18 cellular contexts compared by ENCODE assay signal in the genomic region with DNA sequence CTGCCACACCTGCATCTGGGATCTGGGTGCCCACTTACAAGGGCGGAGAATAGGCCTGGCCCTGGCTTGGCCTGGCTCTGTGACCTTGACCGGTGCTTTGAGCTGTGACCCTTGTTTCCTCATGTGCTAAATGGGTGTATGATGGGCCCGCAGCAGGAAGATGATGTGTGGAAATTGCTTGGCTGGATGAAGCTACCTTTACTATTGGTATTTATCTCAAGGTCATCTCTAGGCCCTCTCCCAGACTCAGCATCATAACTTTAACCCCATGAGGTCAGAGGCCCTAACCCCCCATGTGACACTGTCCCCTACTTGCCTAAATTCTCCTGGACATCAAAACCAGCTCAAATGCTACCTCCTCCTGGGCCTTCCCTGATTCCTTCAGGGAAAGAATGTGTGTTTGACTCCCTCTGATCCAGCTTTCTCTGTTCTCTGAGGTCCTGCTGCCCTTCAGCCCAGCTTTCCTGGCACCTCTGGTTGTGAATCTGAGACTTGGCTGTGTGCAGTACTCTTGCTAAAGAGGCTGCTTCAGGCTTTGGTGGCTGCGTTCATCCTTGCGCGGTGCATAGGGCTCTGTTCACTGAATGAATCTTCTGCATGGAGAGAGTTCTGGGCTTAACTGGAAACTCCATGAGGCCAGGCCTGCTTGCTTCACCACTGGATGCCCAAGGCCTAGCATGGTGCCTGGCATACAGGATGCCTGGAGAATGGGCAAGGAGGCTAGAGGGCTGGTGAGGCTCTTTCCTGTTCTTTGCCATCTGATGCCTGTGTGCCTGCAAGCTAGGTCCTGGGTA. TPM values are rescaled to one million over a fixed set of nuclear protein-coding genes. Genes with fewer than 3 reads are reported as not detected.
DNase-seq lines count a peak whose midpoint lies in the region; ATAC-seq and TF ChIP-seq lines count a peak whose summit lies in the region.
"Had no signal": no experiment of that assay in that cellular context is flagged by ENCODE, and none has a peak within 500 bp of the region (broad histone marks: within the 10 kb centered on the region; RNA-seq: fewer than 3 reads in every experiment).

No MANE protein-coding gene starts in this region.

- POLR2A ChIA-PET in activated CD4-positive, alpha-beta memory T cell treated with anti-CD3 and anti-CD28 coated beads, Interleukin-2, amount 10 ng/mL, durations not matched to agents 7 days and 5 days (lab: Charles Lee) = interaction anchor here (1.2 to 3.2 kb wide), 5 partner anchors 25 to 198 kb away, joined by 4 to 17 read pairs (median 10); a partner anchor contains a TSS
- POLR2A ChIA-PET in naive thymus-derived CD4-positive, alpha-beta T cell (lab: Charles Lee) = no interaction called here

- no peak overlapping the region for H2AFZ ChIP-seq in GM23248

- H3K9me2 ChIP-seq in GM23248 (ENCODE audit: insufficient read depth) = no peaks in the 10 kb centered on the region

- H3K27me3 ChIP-seq in BLaER1 (no peaks in the 10 kb centered on the region), GM23248 (replicated peaks; ENCODE audit: insufficient read depth) (no peaks in the 10 kb centered on the region)
- no peaks in the 10 kb centered on the region for H3K27me3 ChIP-seq in naive thymus-derived CD4-positive, alpha-beta T cell (ENCODE audit: control insufficient read depth in 2 of 2, insufficient read depth in 2 of 2, low read length in 2 of 2)
- H3K27me3 ChIP-seq: ascending aorta, pancreas, testis had no signal

- no peak for ATAC-seq in naive thymus-derived CD4-positive, alpha-beta T cell
- ATAC-seq in HG03432 (IDR thresholded peaks at IDR 0.05; ENCODE audit: unreplicated experiment) (no peak), HG03469 (IDR thresholded peaks at IDR 0.05; ENCODE audit: unreplicated experiment) (no peak), HG03139 (IDR thresholded peaks at IDR 0.05; ENCODE audit: unreplicated experiment) (no peak)

- H4K20me1 ChIP-seq in BLaER1 (no peaks in the 10 kb centered on the region), GM23248 (ENCODE audit: insufficient read depth) (no peaks in the 10 kb centered on the region)

- no peaks in the 10 kb centered on the region for H3F3A ChIP-seq in GM23248 (ENCODE audit: insufficient read depth)

- no peak overlapping the region for H3K27ac ChIP-seq in BLaER1
- H3K27ac ChIP-seq in naive thymus-derived CD4-positive, alpha-beta T cell (ENCODE audit: low read depth, low read length) = no peak overlapping the region
- no peak overlapping the region for H3K27ac ChIP-seq in GM23248
- H3K27ac ChIP-seq: ascending aorta, pancreas, testis had no signal

- H3K4me1 ChIP-seq in BLaER1 (peaks cover 10% of the 10 kb centered on the region), GM23248 (ENCODE audit: insufficient read depth) (peaks cover 2% of the 10 kb centered on the region)
- H3K4me1 ChIP-seq in naive thymus-derived CD4-positive, alpha-beta T cell (ENCODE audit: control insufficient read depth in 2 of 2, insufficient read depth in 2 of 2, low read length in 2 of 2) = peaks cover 11 to 21% of the 10 kb centered on the region in 2 donors
- H3K4me1 ChIP-seq: pancreas had no signal

- peaks cover 0 to 6% of the 10 kb centered on the region in 2 donors for H3K36me3 Mint-ChIP-seq in CD14-positive monocyte
- peaks cover 6% of the 10 kb centered on the region for H3K36me3 Mint-ChIP-seq in activated CD4-positive, alpha-beta memory T cell treated with anti-CD3 and anti-CD28 coated beads, Interleukin-2, amount 10 ng/mL, durations not matched to agents 7 days and 5 days (ENCODE audit: low read depth)
- peaks cover 0 to 8% (median 0%) of the 10 kb centered on the region in 5 donors for H3K36me3 Mint-ChIP-seq in naive thymus-derived CD4-positive, alpha-beta T cell

- peak overlapping the region; percentile 82 to 99 (median 96) for H3K27ac Mint-ChIP-seq in CD14-positive monocyte
- H3K27ac Mint-ChIP-seq in activated CD4-positive, alpha-beta memory T cell treated with anti-CD3 and anti-CD28 coated beads, Interleukin-2, amount 10 ng/mL, durations not matched to agents 7 days and 5 days = peak overlapping the region; percentile 88
- H3K27ac Mint-ChIP-seq in naive thymus-derived CD4-positive, alpha-beta T cell = peak overlapping the region in 8 of 9 donors; percentile 9 to 89 (median 52)

- CTCF ChIA-PET in activated CD4-positive, alpha-beta memory T cell treated with anti-CD3 and anti-CD28 coated beads, Interleukin-2, amount 10 ng/mL, durations not matched to agents 7 days and 5 days (lab: Charles Lee) = interaction anchor here (0.8 to 2.8 kb wide), 5 partner anchors 10 to 252 kb away, joined by 3 to 17 read pairs (median 4); a partner anchor contains a TSS
- CTCF ChIA-PET in naive thymus-derived CD4-positive, alpha-beta T cell (lab: Charles Lee) = interaction anchor here (1.1 kb wide), 2 partner anchors 39 to 116 kb away, joined by 3 read pairs; no protein-coding TSS in a partner anchor

- H3K4me1 Mint-ChIP-seq in CD14-positive monocyte = peaks cover 68% of the 10 kb centered on the region
- H3K4me1 Mint-ChIP-seq in activated CD4-positive, alpha-beta memory T cell treated with anti-CD3 and anti-CD28 coated beads, Interleukin-2, amount 10 ng/mL, durations not matched to agents 7 days and 5 days = peaks cover 38% of the 10 kb centered on the region
- H3K4me1 Mint-ChIP-seq in naive thymus-derived CD4-positive, alpha-beta T cell = peaks cover 12 to 19% (median 16%) of the 10 kb centered on the region in 7 donors

- WGBS in GM23248 (ENCODE audit: low coverage in 1 of 2, low lambda C conversion rate in 2 of 2, missing lambda C conversion rate in 2 of 2), 2 experiments = 92 to 96% methylated on average over 6 of the region's 6 CpGs

- intact Hi-C loops in CD14-positive monocyte (cut with micrococcal nuclease) = no loop called here
- intact Hi-C loops in naive thymus-derived CD4-positive, alpha-beta T cell (cut with micrococcal nuclease) = no loop called here

- H3K9ac ChIP-seq in BLaER1 = no peak overlapping the region
- no peak overlapping the region for H3K9ac ChIP-seq in GM23248

- H3K36me3 ChIP-seq in BLaER1 (no peaks in the 10 kb centered on the region), GM23248 (ENCODE audit: low read depth) (no peaks in the 10 kb centered on the region)
- H3K36me3 ChIP-seq in naive thymus-derived CD4-positive, alpha-beta T cell (ENCODE audit: control insufficient read depth in 2 of 3, insufficient read depth in 3 of 3, low read length in 3 of 3) = no peaks in the 10 kb centered on the region
- H3K36me3 ChIP-seq: ascending aorta, pancreas, WERI-Rb-1 had no signal

- H3K27me3 Mint-ChIP-seq in CD14-positive monocyte (ENCODE audit: low read depth in 3 of 3) = peaks cover 0 to 8% (median 3%) of the 10 kb centered on the region in 3 donors
- H3K27me3 Mint-ChIP-seq in activated CD4-positive, alpha-beta memory T cell treated with anti-CD3 and anti-CD28 coated beads, Interleukin-2, amount 10 ng/mL, durations not matched to agents 7 days and 5 days = peaks cover 6% of the 10 kb centered on the region
- peaks cover 0 to 4% (median 0%) of the 10 kb centered on the region in 5 donors for H3K27me3 Mint-ChIP-seq in naive thymus-derived CD4-positive, alpha-beta T cell

- H3K4me3 ChIP-seq in BLaER1 = no peak overlapping the region
- no peak overlapping the region for H3K4me3 ChIP-seq in naive thymus-derived CD4-positive, alpha-beta T cell (ENCODE audit: low read length)
- no peak overlapping the region for H3K4me3 ChIP-seq in GM23248
- H3K4me3 ChIP-seq: ascending aorta, pancreas, testis had no signal

- H3K4me2 ChIP-seq in BLaER1 (peak overlapping the region; percentile 8), GM23248 (ENCODE audit: unreplicated experiment) (no peak overlapping the region)

- no peak for TF ChIP-seq CTCF in CD14-positive monocyte (IDR thresholded peaks at IDR 0.05)

- DNase-seq in CD14-positive monocyte (ENCODE audit: low spot score) = no peak
- DNase-seq in activated CD4-positive, alpha-beta memory T cell treated with anti-CD3 and anti-CD28 coated beads, Interleukin-2, amount 10 ng/mL, durations not matched to agents 7 days and 5 days = no peak
- no peak for DNase-seq in naive thymus-derived CD4-positive, alpha-beta T cell
- no peak for DNase-seq in GM23248
- DNase-seq: activated gamma-delta T cell; left colon; NCI-H1092 treated with DMSO at 0.1 percent for 48 hours; NCI-H2081; NCI-H510A; pancreas; stimulated activated CD4-positive, alpha-beta T cell treated with anti-CD3 and anti-CD28 coated beads, Interleukin-4, amount 100 ng/mL, for 4 hours had no signal

- H3K9me3 ChIP-seq in BLaER1 = peaks cover 8% of the 10 kb centered on the region; the same call in 1 of the 2 replicates
- no peaks in the 10 kb centered on the region for H3K9me3 ChIP-seq in naive thymus-derived CD4-positive, alpha-beta T cell (ENCODE audit: control insufficient read depth in 2 of 3, low read length in 3 of 3)
- no peaks in the 10 kb centered on the region for H3K9me3 ChIP-seq in GM23248 (ENCODE audit: low read depth)
- H3K9me3 ChIP-seq: ascending aorta, pancreas, testis had no signal

- H3K9me3 Mint-ChIP-seq in CD14-positive monocyte = peaks cover 0 to 7% (median 0%) of the 10 kb centered on the region in 7 donors
- no peaks in the 10 kb centered on the region for H3K9me3 Mint-ChIP-seq in activated CD4-positive, alpha-beta memory T cell treated with anti-CD3 and anti-CD28 coated beads, Interleukin-2, amount 10 ng/mL, durations not matched to agents 7 days and 5 days
- H3K9me3 Mint-ChIP-seq in naive thymus-derived CD4-positive, alpha-beta T cell = peaks cover 0 to 6% (median 0%) of the 10 kb centered on the region in 11 donors

- no peak overlapping the region for H3K4me3 Mint-ChIP-seq in CD14-positive monocyte
- H3K4me3 Mint-ChIP-seq in activated CD4-positive, alpha-beta memory T cell treated with anti-CD3 and anti-CD28 coated beads, Interleukin-2, amount 10 ng/mL, durations not matched to agents 7 days and 5 days = no peak overlapping the region
- H3K4me3 Mint-ChIP-seq in naive thymus-derived CD4-positive, alpha-beta T cell = peak overlapping the region in 3 of 10 donors; percentile 15 to 70 (median 19)

- in situ Hi-C loops in GM23248 (cut with MboI) = no loop called here

- no peaks in the 10 kb centered on the region for H3K79me2 ChIP-seq in GM23248 (ENCODE audit: insufficient read depth)

RNA-seq across cellular contexts. Expression of a gene that starts 25.2 kb away (rescaled TPM):
- polyA plus RNA-seq in CD14-positive monocyte (10 to 100 TPM; 18.4 to 24.5 TPM), GM23248 (2016; fragmentation: Nextera tagmentation; extraction: Ambion mirVana) (4.6 and 4.7 TPM in 2 replicates)
- 10 to 100 TPM; 59.0 to 61.5 TPM for total RNA-seq in activated CD4-positive, alpha-beta memory T cell treated with anti-CD3 and anti-CD28 coated beads, Interleukin-2, amount 10 ng/mL, durations not matched to agents 7 days and 5 days
- 10 to 100 TPM; 34.5 to 87.5 (median 35.6) TPM for total RNA-seq in naive thymus-derived CD4-positive, alpha-beta T cell
- 1 to 10 TPM; 3.0 to 3.2 TPM for polyA plus RNA-seq in naive thymus-derived CD4-positive, alpha-beta T cell
- total RNA-seq in GM23248 (2014; rRNA removed; shearing (Covaris generic)) = 10.6 and 13.4 TPM in 2 replicates
